Comparison of ENCODE assay signal across 10 cellular contexts in the genomic region with DNA sequence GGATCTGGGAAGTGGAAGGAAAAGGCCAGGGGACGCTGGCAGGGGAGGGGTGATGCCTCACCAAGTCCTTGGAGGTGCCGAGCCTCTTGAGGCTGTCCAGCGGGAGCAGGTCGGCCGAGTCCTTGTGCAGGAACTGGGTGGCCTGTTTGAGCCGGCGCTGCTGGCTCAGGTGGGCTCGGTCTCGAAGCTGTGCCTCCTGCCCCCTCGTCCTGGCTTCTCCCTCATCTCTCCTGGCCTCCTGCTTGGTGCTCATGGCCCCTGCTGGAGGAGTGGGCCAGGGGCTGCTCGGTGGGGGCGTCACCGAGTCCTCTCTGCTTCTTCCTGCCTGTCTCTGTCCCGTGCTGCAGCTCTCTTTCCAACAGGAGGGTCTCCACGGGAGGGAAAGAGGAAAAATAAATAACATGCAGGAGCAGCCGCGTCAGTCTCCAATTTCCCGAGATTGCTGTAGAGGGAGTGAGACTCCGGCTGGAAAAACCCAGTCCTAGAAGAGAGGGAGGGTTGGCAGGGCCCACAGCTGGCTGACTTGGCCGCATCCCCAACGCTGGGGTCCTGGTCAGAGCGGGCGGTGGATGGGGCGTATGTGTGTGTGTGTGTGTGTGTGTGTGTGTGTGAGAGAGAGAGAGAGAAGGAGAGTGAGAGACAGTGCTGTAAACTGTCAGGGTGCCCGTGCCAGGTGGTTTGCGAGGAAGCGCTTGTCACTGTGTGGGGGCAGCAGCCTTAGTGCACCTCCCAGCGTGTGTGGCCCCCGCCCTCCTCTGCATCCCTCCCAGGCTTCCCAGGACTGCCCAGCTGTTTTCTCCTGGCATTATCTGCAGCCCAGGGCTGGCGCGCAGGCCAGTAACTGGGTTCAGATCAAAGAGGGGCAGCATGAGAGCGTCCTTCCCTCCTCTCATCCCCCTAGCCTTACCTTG. TPM values are rescaled to one million over a fixed set of nuclear protein-coding genes. Genes with fewer than 3 reads are reported as not detected.
A peak's percentile ranks its signal among the peaks of the same experiment; 100 is the strongest.
DNase-seq lines count a peak whose midpoint lies in the region; ATAC-seq, FAIRE-seq and TF ChIP-seq lines count a peak whose summit lies in the region.
"Had no signal": no experiment of that assay in that cellular context is flagged by ENCODE, and none has a peak within 500 bp of the region (broad histone marks: within the 10 kb centered on the region; RNA-seq: fewer than 3 reads in every experiment).

A gene with protein sequence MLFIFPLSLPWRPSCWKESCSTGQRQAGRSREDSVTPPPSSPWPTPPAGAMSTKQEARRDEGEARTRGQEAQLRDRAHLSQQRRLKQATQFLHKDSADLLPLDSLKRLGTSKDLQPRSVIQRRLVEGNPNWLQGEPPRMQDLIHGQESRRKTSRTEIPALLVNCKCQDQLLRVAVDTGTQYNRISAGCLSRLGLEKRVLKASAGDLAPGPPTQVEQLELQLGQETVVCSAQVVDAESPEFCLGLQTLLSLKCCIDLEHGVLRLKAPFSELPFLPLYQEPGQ (minus strand): TSS at position 455 of the 911 bp plus-strand sequence. CDS start 52 bp downstream, at position 403.

- H3K79me2 ChIP-seq in osteoblast (ENCODE audit: insufficient read depth, low read length), result no peaks in the 10 kb centered on the region

- DNase-seq in ELR (ENCODE audit: low read depth) (peak; percentile 25), RWPE2 (ENCODE audit: low spot score) (no peak), globus pallidus (ENCODE audit: low spot score) (peak; percentile 77), osteoblast (ENCODE audit: insufficient read length, low spot score, missing footprints) (no peak), GM12891 (ENCODE audit: insufficient read length, low spot score) (no peak)
- no peak for DNase-seq in central memory CD4-positive, alpha-beta T cell

- H3K27ac ChIP-seq in RWPE2 (ENCODE audit: poor library complexity, severe bottlenecking) (no peak within 1 kb of the TSS), osteoblast (ENCODE audit: low read depth, low read length) (no peak within 1 kb of the TSS)

- H3K9me3 ChIP-seq in RWPE2 (ENCODE audit: severe bottlenecking) (no peaks in the 10 kb centered on the region), osteoblast (ENCODE audit: low read depth, low read length) (no peaks in the 10 kb centered on the region)

- no peaks in the 10 kb centered on the region for H3K27me3 ChIP-seq in RWPE2 (ENCODE audit: insufficient read depth, poor library complexity, severe bottlenecking)
- H3K27me3 ChIP-seq in osteoblast (ENCODE audit: insufficient read depth, low read length), result peaks cover 6% of the 10 kb centered on the region

- no peak within 1 kb of the TSS for H3K4me3 ChIP-seq in RWPE2 (ENCODE audit: severe bottlenecking)
- H3K4me3 ChIP-seq in osteoblast (ENCODE audit: insufficient read depth, low read length), result peak within 1 kb of the TSS; percentile 54

- H3K4me2 ChIP-seq in osteoblast (ENCODE audit: insufficient read depth, low read length), result peak within 1 kb of the TSS; percentile 79

- no peak for TF ChIP-seq POLR2A in GM12891 (IDR thresholded peaks at IDR 0.05; ENCODE audit: low read depth, low read length)

- no peak for FAIRE-seq in GM12891 (lab: Jason Lieb, UNC)

- H3K4me1 ChIP-seq in RWPE2 (ENCODE audit: insufficient read depth, poor library complexity, severe bottlenecking), result no peaks in the 10 kb centered on the region
- peaks cover 12% of the 10 kb centered on the region for H3K4me1 ChIP-seq in osteoblast (ENCODE audit: insufficient read depth, low read length)

- no peak for TF ChIP-seq CTCF in RWPE2 (IDR thresholded peaks at IDR 0.05; ENCODE audit: poor library complexity, severe bottlenecking)
- peak; percentile 12 for TF ChIP-seq CTCF in osteoblast (IDR thresholded peaks at IDR 0.05; ENCODE audit: extremely low read depth, low read depth, low read length)

- no peaks in the 10 kb centered on the region for H4K20me1 ChIP-seq in osteoblast (ENCODE audit: insufficient read depth, low read length)

- no peaks in the 10 kb centered on the region for H3K36me3 ChIP-seq in RWPE2 (ENCODE audit: low read depth)
- H3K36me3 ChIP-seq in osteoblast (ENCODE audit: insufficient read depth, low read length), result no peaks in the 10 kb centered on the region

- ATAC-seq in RWPE2 (ENCODE audit: low read depth) (peak; percentile 19; the same call in 2 of the 3 replicates), HG03442 (IDR thresholded peaks at IDR 0.05; ENCODE audit: unreplicated experiment) (no peak), HG02885 (IDR thresholded peaks at IDR 0.05; ENCODE audit: poor library complexity, unreplicated experiment) (no peak)

- H2AFZ ChIP-seq in osteoblast (ENCODE audit: low read length), result peak within 1 kb of the TSS; percentile 62

TF ChIP-seq in GM12891, 5 proteins besides CTCF, POLR2A, EP300 and RAD21:
- no peak for TF ChIP-seq TAF1 (IDR thresholded peaks at IDR 0.05; ENCODE audit: low read depth, low read length)
- TF ChIP-seq POU2F2 (IDR thresholded peaks at IDR 0.05; ENCODE audit: low read depth, low read length), result no peak
- no peak for TF ChIP-seq POLR2AphosphoS5 (IDR thresholded peaks at IDR 0.05; ENCODE audit: low read depth, low read length)

RNA-seq across cellular contexts. Expression of the gene that starts here (rescaled TPM):
- 0.59 TPM in 1 of 2 replicates, not detected in the other for total RNA-seq in osteoblast
- polyA plus RNA-seq in GM12891 (2012; ENCODE audit: low read depth, missing spikeins), result 0.80 TPM
- total RNA-seq: activated T-helper 1 cell treated with anti-CD3 and anti-CD28 coated beads, Interleukin-12 subunit alpha, Interleukin-12 subunit beta, Interleukin-2, Interleukin-4 antibody, amounts not matched to agents 30 ng/mL and 10 ng/mL and 1 ng/mL, durations not matched to agents 14 hours and 24 hours and 36 hours; M059J had no signal

Comparison
In these comparisons a context has a peak if more than half of its experiments do, and no peak if none do; other contexts are left out.
1. DNase-seq: peak in ELR (single experiment) and globus pallidus (single experiment); none in RWPE2 (single experiment), osteoblast (single experiment), central memory CD4-positive, alpha-beta T cell (single experiment) and GM12891 (single experiment).